In the genomic region with DNA sequence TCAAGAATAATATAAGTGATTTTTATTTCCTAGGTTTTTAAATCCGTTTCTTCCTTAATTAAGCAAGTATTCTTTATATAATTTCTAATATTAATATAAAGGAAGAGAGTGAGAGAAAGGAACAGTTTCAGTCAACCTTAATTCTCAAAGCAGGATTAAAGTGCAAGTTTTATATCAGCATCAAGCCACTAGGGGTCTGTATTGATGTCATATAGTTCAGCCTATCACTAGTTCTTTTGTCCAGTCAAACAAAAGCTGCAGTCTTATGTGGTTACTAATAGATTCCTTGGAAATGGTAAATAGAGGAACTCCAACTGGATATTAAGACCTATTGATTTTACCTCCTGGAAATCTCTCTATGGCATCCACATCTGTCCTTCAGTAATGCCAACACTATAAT, we compare ENCODE assay signal across 26 cellular contexts.
DNase-seq lines count a peak whose midpoint lies in the region; ATAC-seq, FAIRE-seq and TF ChIP-seq lines count a peak whose summit lies in the region.
"Had no signal": no experiment of that assay in that cellular context is flagged by ENCODE, and none has a peak within 500 bp of the region (broad histone marks: within the 10 kb centered on the region; RNA-seq: fewer than 3 reads in every experiment).

No MANE protein-coding gene starts in this region.

- no peaks in the 10 kb centered on the region for H4K20me1 ChIP-seq in SK-N-SH (ENCODE audit: insufficient read depth)
- H4K20me1 ChIP-seq: BLaER1 had no signal

- H3K4me1 Mint-ChIP-seq in nephron: peaks cover 15% of the 10 kb centered on the region
- no peaks in the 10 kb centered on the region for H3K4me1 Mint-ChIP-seq in CD8-positive, alpha-beta T cell (ENCODE audit: low read depth)
- H3K4me1 Mint-ChIP-seq: central memory CD8-positive, alpha-beta T cell had no signal

- TF ChIP-seq CTCF in SK-N-SH (IDR thresholded peaks at IDR 0.05) (peak; percentile 33), bronchial epithelial cell (IDR thresholded peaks at IDR 0.05; ENCODE audit: insufficient read depth, low read length, severe bottlenecking) (no peak), nephron (IDR thresholded peaks at IDR 0.05; ENCODE audit: unreplicated experiment in 3 of 3) (peak in 2 of 3 experiments; percentile 13 to 14)
- no peak for TF ChIP-seq CTCF in CD8-positive, alpha-beta T cell (IDR thresholded peaks at IDR 0.05)

- no peak for TF ChIP-seq RAD21 in SK-N-SH (IDR thresholded peaks at IDR 0.05; ENCODE audit: low read length)

- H3K36me3 Mint-ChIP-seq in nephron (ENCODE audit: low read depth): no peaks in the 10 kb centered on the region
- no peaks in the 10 kb centered on the region for H3K36me3 Mint-ChIP-seq in CD8-positive, alpha-beta T cell

- H3K27ac ChIP-seq in SK-N-SH (ENCODE audit: low read depth in 2 of 2, low read length in 1 of 2): no peak overlapping the region
- no peak overlapping the region for H3K27ac ChIP-seq in CD8-positive, alpha-beta T cell (ENCODE audit: low read depth, low read length)
- H3K27ac ChIP-seq: A549, BLaER1, epithelial cell of prostate, thyroid gland had no signal

- H3K9me3 ChIP-seq in SK-N-SH: no peaks in the 10 kb centered on the region
- H3K9me3 ChIP-seq in CD8-positive, alpha-beta T cell (ENCODE audit: low read length): no peaks in the 10 kb centered on the region
- H3K9me3 ChIP-seq: A549, BLaER1, mucosa of descending colon, thyroid gland had no signal

- no peak overlapping the region for H3K4me3 Mint-ChIP-seq in nephron
- no peak overlapping the region for H3K4me3 Mint-ChIP-seq in CD8-positive, alpha-beta T cell
- H3K4me3 Mint-ChIP-seq: central memory CD8-positive, alpha-beta T cell had no signal

- intact Hi-C loops in CD8-positive, alpha-beta T cell (cut with DNase I, micrococcal nuclease): no loop called here

- DNase-seq in SK-N-SH (no peak), bronchial epithelial cell (ENCODE audit: low read depth) (peak; percentile 1), AG20443 (ENCODE audit: low spot score) (no peak)
- DNase-seq in CD8-positive, alpha-beta T cell: no peak
- DNase-seq: activated CD4-positive, alpha-beta T cell treated with anti-CD3 and anti-CD28 coated beads for 1 hour; activated naive CD4-positive, alpha-beta T cell treated with anti-CD3 and anti-CD28 coated beads, Interleukin-2, amount 50 U/mL, for 16 hours; hippocampal formation; IMR-90; left ventricle myocardium superior; mucosa of descending colon; NCI-H1436 treated with DMSO at 0.1 percent for 48 hours; NCI-H2171; small intestine; stimulated activated CD4-positive, alpha-beta T cell treated with anti-CD3 and anti-CD28 coated beads, Interleukin-2, amount 100 ng/mL, for 48 hours; stimulated activated naive CD4-positive, alpha-beta T cell; thyroid gland had no signal

- no peak for FAIRE-seq in bronchial epithelial cell (lab: Jason Lieb, UNC)
- FAIRE-seq: A549, small intestine, TTC549 had no signal

- H3K4me2 ChIP-seq in SK-N-SH: no peak overlapping the region
- H3K4me2 ChIP-seq: A549, BLaER1 had no signal

- H3K4me1 ChIP-seq in SK-N-SH (ENCODE audit: control insufficient read depth in 1 of 2, insufficient read depth in 2 of 2, low read depth in 1 of 2, low read length in 1 of 2): no peaks in the 10 kb centered on the region
- no peaks in the 10 kb centered on the region for H3K4me1 ChIP-seq in CD8-positive, alpha-beta T cell (ENCODE audit: insufficient read depth, low read length)
- H3K4me1 ChIP-seq: A549, BLaER1, thyroid gland had no signal

- H3F3A ChIP-seq in SK-N-SH (replicated peaks; ENCODE audit: insufficient read depth): no peaks in the 10 kb centered on the region

- H3K4me3 ChIP-seq in SK-N-SH (ENCODE audit: low read depth in 2 of 2, low read length in 1 of 2): no peak overlapping the region
- no peak overlapping the region for H3K4me3 ChIP-seq in bronchial epithelial cell (ENCODE audit: low read depth, low read length)
- H3K4me3 ChIP-seq in CD8-positive, alpha-beta T cell (ENCODE audit: low read depth, low read length): no peak overlapping the region
- H3K4me3 ChIP-seq: A549, BLaER1, mucosa of descending colon, thyroid gland had no signal

- no peak for TF ChIP-seq EP300 in SK-N-SH (IDR thresholded peaks at IDR 0.05; ENCODE audit: borderline replicate concordance in 1 of 2, low read depth in 1 of 2, low read length in 1 of 2)

- no peak overlapping the region for H3K9ac ChIP-seq in SK-N-SH
- H3K9ac ChIP-seq: BLaER1 had no signal

- POLR2A ChIA-PET in SK-N-SH (lab: Yijun Ruan, JAX): no interaction called here
- POLR2A ChIA-PET in CD8-positive, alpha-beta T cell (lab: Charles Lee): no interaction called here

- no peaks in the 10 kb centered on the region for H3K79me2 ChIP-seq in SK-N-SH (ENCODE audit: insufficient read depth)

- no peak overlapping the region for H3K27ac Mint-ChIP-seq in nephron
- no peak overlapping the region for H3K27ac Mint-ChIP-seq in CD8-positive, alpha-beta T cell

- ATAC-seq in SK-N-SH treated with all-trans-retinoic acid at 6 μM for 48 hours (no peak), HG02870 (IDR thresholded peaks at IDR 0.05; ENCODE audit: unreplicated experiment) (no peak), HG03520 (IDR thresholded peaks at IDR 0.05; ENCODE audit: unreplicated experiment) (no peak)
- ATAC-seq in CD8-positive, alpha-beta T cell: no peak
- ATAC-seq: A549, left ventricle myocardium superior, mucosa of descending colon, Right ventricle myocardium inferior had no signal

- no peaks in the 10 kb centered on the region for H3K9me3 Mint-ChIP-seq in nephron
- no peaks in the 10 kb centered on the region for H3K9me3 Mint-ChIP-seq in CD8-positive, alpha-beta T cell
- H3K9me3 Mint-ChIP-seq: central memory CD8-positive, alpha-beta T cell had no signal

- no peaks in the 10 kb centered on the region for H3K36me3 ChIP-seq in SK-N-SH (replicated peaks in 1 of 2; ENCODE audit: control insufficient read depth in 1 of 2, insufficient read depth in 2 of 2, low read length in 1 of 2)
- H3K36me3 ChIP-seq in bronchial epithelial cell (ENCODE audit: control insufficient read depth, insufficient read depth, low read length): no peaks in the 10 kb centered on the region
- no peaks in the 10 kb centered on the region for H3K36me3 ChIP-seq in CD8-positive, alpha-beta T cell (ENCODE audit: insufficient read depth, low read length)
- H3K36me3 ChIP-seq: BLaER1, thyroid gland had no signal

- H3K27me3 Mint-ChIP-seq in nephron (ENCODE audit: low read depth): no peaks in the 10 kb centered on the region
- no peaks in the 10 kb centered on the region for H3K27me3 Mint-ChIP-seq in CD8-positive, alpha-beta T cell (ENCODE audit: low read depth)
- H3K27me3 Mint-ChIP-seq: central memory CD8-positive, alpha-beta T cell had no signal

- no peaks in the 10 kb centered on the region for H3K9me2 ChIP-seq in SK-N-SH

- WGBS in SK-N-SH (ENCODE audit: low lambda C conversion rate): 0% methylated on average over 1 of the region's 1 CpG

- no peaks in the 10 kb centered on the region; the same call in 1 of the 2 replicates for H3K27me3 ChIP-seq in SK-N-SH (ENCODE audit: insufficient read depth)
- H3K27me3 ChIP-seq in bronchial epithelial cell (ENCODE audit: control insufficient read depth, insufficient read depth, low read length): no peaks in the 10 kb centered on the region
- no peaks in the 10 kb centered on the region for H3K27me3 ChIP-seq in CD8-positive, alpha-beta T cell (ENCODE audit: insufficient read depth, low read length)
- H3K27me3 ChIP-seq: thyroid gland had no signal

- no peak overlapping the region for H2AFZ ChIP-seq in SK-N-SH (ENCODE audit: low read depth)

- CTCF ChIA-PET in SK-N-SH (lab: Yijun Ruan, JAX): no interaction called here
- CTCF ChIA-PET in CD8-positive, alpha-beta T cell (lab: Charles Lee): no interaction called here

TF ChIP-seq in SK-N-SH, 30 proteins besides CTCF, POLR2A, EP300 and RAD21 (continues in another document):
- TF ChIP-seq TCF12 (IDR thresholded peaks at IDR 0.05) (no peak), MXI1 (IDR thresholded peaks at IDR 0.05; ENCODE audit: low read depth, low read length) (no peak), NFIC (IDR thresholded peaks at IDR 0.05; ENCODE audit: borderline replicate concordance) (no peak)
- TF ChIP-seq, protein P1, sequence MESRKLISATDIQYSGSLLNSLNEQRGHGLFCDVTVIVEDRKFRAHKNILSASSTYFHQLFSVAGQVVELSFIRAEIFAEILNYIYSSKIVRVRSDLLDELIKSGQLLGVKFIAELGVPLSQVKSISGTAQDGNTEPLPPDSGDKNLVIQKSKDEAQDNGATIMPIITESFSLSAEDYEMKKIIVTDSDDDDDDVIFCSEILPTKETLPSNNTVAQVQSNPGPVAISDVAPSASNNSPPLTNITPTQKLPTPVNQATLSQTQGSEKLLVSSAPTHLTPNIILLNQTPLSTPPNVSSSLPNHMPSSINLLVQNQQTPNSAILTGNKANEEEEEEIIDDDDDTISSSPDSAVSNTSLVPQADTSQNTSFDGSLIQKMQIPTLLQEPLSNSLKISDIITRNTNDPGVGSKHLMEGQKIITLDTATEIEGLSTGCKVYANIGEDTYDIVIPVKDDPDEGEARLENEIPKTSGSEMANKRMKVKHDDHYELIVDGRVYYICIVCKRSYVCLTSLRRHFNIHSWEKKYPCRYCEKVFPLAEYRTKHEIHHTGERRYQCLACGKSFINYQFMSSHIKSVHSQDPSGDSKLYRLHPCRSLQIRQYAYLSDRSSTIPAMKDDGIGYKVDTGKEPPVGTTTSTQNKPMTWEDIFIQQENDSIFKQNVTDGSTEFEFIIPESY (IDR thresholded peaks at IDR 0.05; ENCODE audit: borderline replicate concordance, low read depth): no peak

TF ChIP-seq in SK-N-SH treated with all-trans-retinoic acid at 6 μM for 48 hours, 23 proteins besides CTCF, POLR2A, EP300 and RAD21:
- no peak for TF ChIP-seq ZC3H10 (CRISPR knock-in tag; IDR thresholded peaks at IDR 0.05)
- no peak for TF ChIP-seq ARNTL (CRISPR knock-in tag; IDR thresholded peaks at IDR 0.05; ENCODE audit: borderline replicate concordance, low read depth)
- no peak for TF ChIP-seq BACH2 (CRISPR knock-in tag; IDR thresholded peaks at IDR 0.05; ENCODE audit: borderline replicate concordance)
- no peak for TF ChIP-seq ISL1 (CRISPR knock-in tag; IDR thresholded peaks at IDR 0.05)
- no peak for TF ChIP-seq PPARA (CRISPR knock-in tag; IDR thresholded peaks at IDR 0.05; ENCODE audit: borderline replicate concordance)
- TF ChIP-seq, protein P2, sequence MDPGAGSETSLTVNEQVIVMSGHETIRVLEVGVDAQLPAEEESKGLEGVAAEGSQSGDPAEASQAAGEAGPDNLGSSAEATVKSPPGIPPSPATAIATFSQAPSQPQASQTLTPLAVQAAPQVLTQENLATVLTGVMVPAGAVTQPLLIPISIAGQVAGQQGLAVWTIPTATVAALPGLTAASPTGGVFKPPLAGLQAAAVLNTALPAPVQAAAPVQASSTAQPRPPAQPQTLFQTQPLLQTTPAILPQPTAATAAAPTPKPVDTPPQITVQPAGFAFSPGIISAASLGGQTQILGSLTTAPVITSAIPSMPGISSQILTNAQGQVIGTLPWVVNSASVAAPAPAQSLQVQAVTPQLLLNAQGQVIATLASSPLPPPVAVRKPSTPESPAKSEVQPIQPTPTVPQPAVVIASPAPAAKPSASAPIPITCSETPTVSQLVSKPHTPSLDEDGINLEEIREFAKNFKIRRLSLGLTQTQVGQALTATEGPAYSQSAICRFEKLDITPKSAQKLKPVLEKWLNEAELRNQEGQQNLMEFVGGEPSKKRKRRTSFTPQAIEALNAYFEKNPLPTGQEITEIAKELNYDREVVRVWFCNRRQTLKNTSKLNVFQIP (CRISPR knock-in tag; IDR thresholded peaks at IDR 0.05; ENCODE audit: borderline replicate concordance, low read depth): no peak
- no peak for TF ChIP-seq ESRRG (CRISPR knock-in tag; IDR thresholded peaks at IDR 0.05)

Comparison
In these comparisons a context has a peak if more than half of its experiments do, and no peak if none do; other contexts are left out.
1. CTCF ChIP-seq: peak in SK-N-SH (single experiment) and nephron (2 of 3); none in bronchial epithelial cell (single experiment) and CD8-positive, alpha-beta T cell (single experiment).